Comparison of ENCODE assay signal across 10 cellular contexts in the genomic region with DNA sequence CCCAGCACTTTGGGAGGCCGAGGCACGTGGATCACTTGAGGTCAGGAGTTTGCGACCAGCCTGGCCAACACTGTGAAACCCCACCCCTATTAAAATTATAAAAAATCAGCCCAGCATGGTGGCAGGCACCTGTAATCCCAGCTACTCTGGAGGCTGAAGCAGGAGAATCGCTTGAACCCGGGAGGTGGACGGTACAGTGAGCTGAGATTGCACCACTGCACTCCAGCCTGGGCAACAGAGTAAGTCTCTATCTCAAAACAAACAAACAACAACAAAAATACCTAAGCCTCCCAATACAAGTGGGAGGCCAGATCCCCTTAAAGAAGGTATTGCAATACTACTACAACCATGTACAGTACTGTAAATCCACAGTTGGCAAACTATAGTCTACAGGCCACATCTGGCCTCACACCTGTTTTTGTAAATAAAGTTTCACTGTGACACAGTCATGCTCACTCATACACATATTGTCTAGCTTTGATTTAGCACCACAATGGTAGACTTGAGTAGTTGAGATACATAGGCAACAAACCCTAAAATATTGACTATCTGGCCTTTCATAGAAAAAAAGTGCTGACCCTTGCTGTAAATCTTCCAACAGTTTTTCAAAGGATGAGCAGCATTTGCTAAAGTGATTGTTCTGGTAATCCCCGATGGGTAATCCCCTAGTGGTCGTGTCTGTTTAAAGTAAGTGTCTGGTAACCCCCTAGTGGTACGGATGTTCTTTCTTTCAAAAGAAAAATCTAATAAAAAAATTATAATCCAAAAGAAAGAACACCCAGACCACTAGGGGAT.
A peak's percentile ranks its signal among the peaks of the same experiment; 100 is the strongest.
DNase-seq lines count a peak whose midpoint lies in the region; ATAC-seq lines count a peak whose summit lies in the region.
"Had no signal": no experiment of that assay in that cellular context is flagged by ENCODE, and none has a peak within 500 bp of the region (broad histone marks: within the 10 kb centered on the region; RNA-seq: fewer than 3 reads in every experiment).

No MANE protein-coding gene starts in this region.

- peak; percentile 60 for DNase-seq in germinal center (ENCODE audit: low spot score)
- DNase-seq in activated CD4-positive, alpha-beta T cell treated with anti-CD3 and anti-CD28 coated beads for 48 hours = no peak
- no peak for DNase-seq in activated CD8-positive, alpha-beta memory T cell treated with anti-CD3 and anti-CD28 coated beads, Interleukin-2, amount 50 U/mL, for 48 hours
- no peak for DNase-seq in NCI-H187 (lab: John Stamatoyannopoulos, UW)
- DNase-seq in DMS 273 treated with DMSO at 0.1 percent for 48 hours (lab: John Stamatoyannopoulos, UW) = no peak
- DNase-seq: gastrocnemius medialis, MV-4-11 had no signal

- ATAC-seq in GM18502 (IDR thresholded peaks at IDR 0.05; ENCODE audit: poor library complexity, unreplicated experiment) (peak; percentile 76), GM21390 (IDR thresholded peaks at IDR 0.05; ENCODE audit: unreplicated experiment) (peak; percentile 56), HG03280 (IDR thresholded peaks at IDR 0.05; ENCODE audit: unreplicated experiment) (peak; percentile 73)
- ATAC-seq: gastrocnemius medialis had no signal
